Comparison of ENCODE assay signal across 8 cellular contexts in genomic region chr1:94025383-94026340, GRCh38.
DNase-seq lines count a peak whose midpoint lies in the region; ATAC-seq, FAIRE-seq and TF ChIP-seq lines count a peak whose summit lies in the region.

No MANE protein-coding gene starts in this region.

- no TSS peak for BruUV-seq in HCT116 (replicated peaks; lab: Mats Ljungman, UMichigan)

- no peak overlapping the region for H3K27ac ChIP-seq in HCT116 (ENCODE audit: low read depth, low read length)
- H3K27ac ChIP-seq in left lung = no peak overlapping the region

- no peaks in the 10 kb centered on the region for H3K36me3 ChIP-seq in HCT116 (ENCODE audit: control insufficient read depth in 1 of 2, insufficient read depth in 2 of 2, low read length in 2 of 2)
- no peaks in the 10 kb centered on the region for H3K36me3 ChIP-seq in bronchial epithelial cell (ENCODE audit: control insufficient read depth, insufficient read depth, low read length)
- no peaks in the 10 kb centered on the region for H3K36me3 ChIP-seq in left lung

- peak overlapping the region; percentile 69 for H3K4me2 ChIP-seq in HCT116 (ENCODE audit: low read length)

- H2AFZ ChIP-seq in HCT116 (ENCODE audit: low read depth, low read length, poor library complexity, severe bottlenecking) = peak overlapping the region; percentile 96

- no peak for TF ChIP-seq POLR2A in HCT116 (IDR thresholded peaks at IDR 0.05; ENCODE audit: borderline replicate concordance, extremely low read depth, insufficient read depth, insufficient read length)

- H3K4me3 ChIP-seq in HCT116 (replicated peaks in 1 of 2; ENCODE audit: low read depth in 1 of 2, low read length in 2 of 2) (peak overlapping the region; percentile 34 to 54), bronchial epithelial cell (ENCODE audit: low read depth, low read length) (no peak overlapping the region), left lung (no peak overlapping the region)

- H3K27me3 ChIP-seq in HCT116 (ENCODE audit: insufficient read depth, low read length) (no peaks in the 10 kb centered on the region), bronchial epithelial cell (ENCODE audit: control insufficient read depth, insufficient read depth, low read length) (no peaks in the 10 kb centered on the region), left lung (no peaks in the 10 kb centered on the region)

- H3K4me1 ChIP-seq in HCT116 (ENCODE audit: control insufficient read depth in 1 of 2, insufficient read depth in 2 of 2, low read length in 2 of 2) = peaks cover 0 to 19% of the 10 kb centered on the region in 2 experiments; a peak in 2 of 4 replicates
- H3K4me1 ChIP-seq in left lung = peaks cover 9 to 12% of the 10 kb centered on the region in 2 donors

- H3K9me3 ChIP-seq in HCT116 (ENCODE audit: control insufficient read depth in 1 of 2, insufficient read depth in 1 of 2, low read depth in 1 of 2, low read length in 2 of 2) (no peaks in the 10 kb centered on the region), left lung (no peaks in the 10 kb centered on the region)

- POLR2A ChIA-PET in HCT116 (lab: Charles Lee) = interaction anchor here (0.7 to 2.0 kb wide), 6 partner anchors 10 to 311 kb away, joined by 3 to 13 read pairs (median 4); partner anchors contain the start of gene ARHGAP29

- DNase-seq in Caki2 (ENCODE audit: low read depth) (peak; percentile 49), HCT116 (ENCODE audit: low read depth, low spot score) (peak; percentile 65), NCI-H774 (lab: John Stamatoyannopoulos, UW) (peak; percentile 68), bronchial epithelial cell (ENCODE audit: low read depth) (peak; percentile 65), left lung (no peak), ureter (ENCODE audit: low spot score) (no peak)
- DNase-seq in activated CD4-positive, alpha-beta T cell treated with anti-CD3 and anti-CD28 coated beads, Interleukin-2, amount 50 U/mL, for 4 hours = no peak

- H3K79me2 ChIP-seq in HCT116 (ENCODE audit: insufficient read depth, low read length) = no peaks in the 10 kb centered on the region

- TF ChIP-seq RAD21 in HCT116 (IDR thresholded peaks at IDR 0.05; ENCODE audit: low read depth) = peak; percentile 84

- ATAC-seq in HCT116 (peak; percentile 83), left lung (peak; percentile 56), HG03565 (IDR thresholded peaks at IDR 0.05; ENCODE audit: unreplicated experiment) (no peak)

- RAD21 ChIA-PET in HCT116 (lab: Charles Lee; ENCODE audit: low non-redundant PET in 1 of 2, low total read pairs in 2 of 2, uncharacterized antibody in 2 of 2, unreplicated experiment in 2 of 2) = interaction anchor here (0.8 to 2.6 kb wide), 7 partner anchors 19 to 310 kb away, joined by 3 to 42 read pairs (median 3); no protein-coding TSS in a partner anchor

- no peak for FAIRE-seq in bronchial epithelial cell (lab: Jason Lieb, UNC)

- peak overlapping the region; percentile 12 for H3K9ac ChIP-seq in HCT116 (ENCODE audit: low read length)

- in situ Hi-C loops in Caki2 (cut with HindIII; ENCODE audit: low pct_unique_long_range_greater_than_20kb, low sequenced_read_pairs) = no loop called here

- CTCF ChIA-PET in HCT116 (lab: Charles Lee) = interaction anchor here (0.6 to 8.0 kb wide), 23 partner anchors 8 to 778 kb away, joined by 3 to 194 read pairs (median 5); no protein-coding TSS in a partner anchor

- intact Hi-C loops in HCT116 (cut with micrococcal nuclease) = loop anchor here (1.0 to 10.0 kb wide), 3 partner anchors 311 to 779 kb away; no protein-coding TSS in a partner anchor
- intact Hi-C loops in left lung (cut with DNase I) = no loop called here

- no peaks in the 10 kb centered on the region for H3K9me2 ChIP-seq in HCT116 (ENCODE audit: insufficient read depth)

- TF ChIP-seq CTCF in HCT116 (IDR thresholded peaks at IDR 0.05 in 2 of 3, conservative IDR thresholded peaks at IDR 0.05 in 1 of 3; ENCODE audit: borderline replicate concordance in 1 of 3, insufficient read depth in 1 of 3, low read depth in 2 of 3, low read length in 2 of 3) (peak; percentile 66 to 94 (median 84)), bronchial epithelial cell (IDR thresholded peaks at IDR 0.05; ENCODE audit: insufficient read depth, low read length, severe bottlenecking) (peak; percentile 68), left lung (IDR thresholded peaks at IDR 0.05) (peak; percentile 60 to 73)

- no peaks in the 10 kb centered on the region for H4K20me1 ChIP-seq in HCT116 (ENCODE audit: insufficient read depth)

TF ChIP-seq in HCT116, 20 proteins besides CTCF, POLR2A, EP300 and RAD21:
- no peak for TF ChIP-seq CEBPB (IDR thresholded peaks at IDR 0.05; ENCODE audit: low read depth)
- no peak for TF ChIP-seq JUND (IDR thresholded peaks at IDR 0.05)
- no peak for TF ChIP-seq EGR1 (IDR thresholded peaks at IDR 0.05; ENCODE audit: low read depth)
- no peak for TF ChIP-seq EZH2phosphoT487 (IDR thresholded peaks at IDR 0.05; ENCODE audit: borderline replicate concordance)
- TF ChIP-seq SP1 (IDR thresholded peaks at IDR 0.05; ENCODE audit: low read depth) = no peak
- TF ChIP-seq ATF3 (IDR thresholded peaks at IDR 0.05) = no peak
- TF ChIP-seq YY1 (IDR thresholded peaks at IDR 0.05; ENCODE audit: extremely low read depth, insufficient replicate concordance, low read depth, low read length) = no peak
- TF ChIP-seq SRF (IDR thresholded peaks at IDR 0.05; ENCODE audit: low read depth) = no peak
- TF ChIP-seq ZFX (IDR thresholded peaks at IDR 0.05) = no peak
- TF ChIP-seq TCF7L2 (IDR thresholded peaks at IDR 0.05; ENCODE audit: borderline replicate concordance, extremely low read depth, insufficient read depth, insufficient read length) = no peak
- TF ChIP-seq MAX (IDR thresholded peaks at IDR 0.05) = no peak
- TF ChIP-seq POLR2AphosphoS5 (IDR thresholded peaks at IDR 0.05; ENCODE audit: low read depth, low read length) = no peak
- TF ChIP-seq REST (IDR thresholded peaks at IDR 0.05; ENCODE audit: low read depth) = no peak
- no peak for TF ChIP-seq CBX3 (IDR thresholded peaks at IDR 0.05; ENCODE audit: low read depth)
- no peak for TF ChIP-seq ELF1 (IDR thresholded peaks at IDR 0.05; ENCODE audit: borderline replicate concordance, low read depth)
- TF ChIP-seq FOSL1 (IDR thresholded peaks at IDR 0.05; ENCODE audit: low read depth) = no peak
- TF ChIP-seq EZH2 (IDR thresholded peaks at IDR 0.05) = no peak
- TF ChIP-seq SIN3A (IDR thresholded peaks at IDR 0.05; ENCODE audit: low read depth) = no peak

Comparison
In these comparisons a context has a peak if more than half of its experiments do, and no peak if none do; other contexts are left out.
1. DNase-seq: peak in Caki2 (single experiment), HCT116 (single experiment), NCI-H774 (single experiment) and bronchial epithelial cell (single experiment); none in left lung (0 of 2), ureter (single experiment) and activated CD4-positive, alpha-beta T cell treated with anti-CD3 and anti-CD28 coated beads, Interleukin-2, amount 50 U/mL, for 4 hours (0 of 2).
2. H3K4me3 ChIP-seq: peak in HCT116 (2 of 2); none in bronchial epithelial cell (single experiment) and left lung (0 of 2).
3. Peak in every context shown above with its lines, with median percentiles within 50 percentile points of each other: CTCF ChIP-seq.